ENCODE assay signal across 11 cellular contexts in genomic region chr14:20472566-20473206, GRCh38. TPM values are rescaled to one million over a fixed set of nuclear protein-coding genes. Genes with fewer than 3 reads are reported as not detected.
DNase-seq lines count a peak whose midpoint lies in the region; ATAC-seq lines count a peak whose summit lies in the region.
"Had no signal": no experiment of that assay in that cellular context is flagged by ENCODE, and none has a peak within 500 bp of the region (broad histone marks: within the 10 kb centered on the region; RNA-seq: fewer than 3 reads in every experiment).

No MANE protein-coding gene starts in this region.

- no peak for DNase-seq in T-helper 1 cell
- no peak for DNase-seq in naive thymus-derived CD8-positive, alpha-beta T cell
- DNase-seq in DMS53 (lab: John Stamatoyannopoulos, UW) = no peak
- DNase-seq: H7, mucosa of descending colon, NCI-H510A had no signal

- no peaks in the 10 kb centered on the region for H3K9me3 Mint-ChIP-seq in T-helper 1 cell treated with Interleukin-12 subunit alpha and Interleukin-12 subunit beta and Interleukin-4 antibody, amounts not matched to agents 30 μg/mL and 1 μg/mL, for 36 hours
- no peaks in the 10 kb centered on the region for H3K9me3 Mint-ChIP-seq in activated T-helper 17 cell treated with anti-CD3 and anti-CD28 coated beads, Interleukin-2, amount 50 U/mL, for 72 hours
- no peaks in the 10 kb centered on the region for H3K9me3 Mint-ChIP-seq in naive thymus-derived CD8-positive, alpha-beta T cell

- peak overlapping the region; percentile 50 for H3K27ac Mint-ChIP-seq in T-helper 1 cell treated with Interleukin-12 subunit alpha and Interleukin-12 subunit beta and Interleukin-4 antibody, amounts not matched to agents 30 μg/mL and 1 μg/mL, for 36 hours
- peak overlapping the region; percentile 61 for H3K27ac Mint-ChIP-seq in activated T-helper 17 cell treated with anti-CD3 and anti-CD28 coated beads, Interleukin-2, amount 50 U/mL, for 72 hours
- peak overlapping the region; percentile 41 to 98 (median 83) for H3K27ac Mint-ChIP-seq in naive thymus-derived CD8-positive, alpha-beta T cell

- POLR2A ChIA-PET in naive thymus-derived CD8-positive, alpha-beta T cell (lab: Charles Lee) = interaction anchor here (1.5 to 4.7 kb wide), 2 partner anchors 11 to 18 kb away, joined by 6 to 63 read pairs; partner anchors contain the start of genes APEX1, OSGEP and PIP4P1

- peak overlapping the region; percentile 39 for H3K4me3 Mint-ChIP-seq in T-helper 1 cell treated with Interleukin-12 subunit alpha and Interleukin-12 subunit beta and Interleukin-4 antibody, amounts not matched to agents 30 μg/mL and 1 μg/mL, for 36 hours
- peak overlapping the region; percentile 93 for H3K4me3 Mint-ChIP-seq in activated T-helper 17 cell treated with anti-CD3 and anti-CD28 coated beads, Interleukin-2, amount 50 U/mL, for 72 hours
- peak overlapping the region; percentile 57 to 99 (median 78) for H3K4me3 Mint-ChIP-seq in naive thymus-derived CD8-positive, alpha-beta T cell

- no peak for ATAC-seq in activated T-helper 17 cell treated with anti-CD3 and anti-CD28 coated beads, Interleukin-2, amount 50 U/mL, for 72 hours (replicated peaks)
- ATAC-seq in naive thymus-derived CD8-positive, alpha-beta T cell = no peak
- no peak for ATAC-seq in HG02678 (IDR thresholded peaks at IDR 0.05; ENCODE audit: unreplicated experiment)
- ATAC-seq: mucosa of descending colon had no signal

- H3K36me3 Mint-ChIP-seq in T-helper 1 cell treated with Interleukin-12 subunit alpha and Interleukin-12 subunit beta and Interleukin-4 antibody, amounts not matched to agents 30 μg/mL and 1 μg/mL, for 36 hours (ENCODE audit: low read depth) = peaks cover 56% of the 10 kb centered on the region
- peaks cover 85% of the 10 kb centered on the region for H3K36me3 Mint-ChIP-seq in activated T-helper 17 cell treated with anti-CD3 and anti-CD28 coated beads, Interleukin-2, amount 50 U/mL, for 72 hours (ENCODE audit: low read depth)
- peaks cover 12 to 56% (median 39%) of the 10 kb centered on the region in 3 donors for H3K36me3 Mint-ChIP-seq in naive thymus-derived CD8-positive, alpha-beta T cell

- peaks cover 50% of the 10 kb centered on the region for H3K4me1 Mint-ChIP-seq in T-helper 1 cell treated with Interleukin-12 subunit alpha and Interleukin-12 subunit beta and Interleukin-4 antibody, amounts not matched to agents 30 μg/mL and 1 μg/mL, for 36 hours (ENCODE audit: low read depth)
- peaks cover 58% of the 10 kb centered on the region for H3K4me1 Mint-ChIP-seq in activated T-helper 17 cell treated with anti-CD3 and anti-CD28 coated beads, Interleukin-2, amount 50 U/mL, for 72 hours
- peaks cover 49 to 82% (median 79%) of the 10 kb centered on the region in 4 donors for H3K4me1 Mint-ChIP-seq in naive thymus-derived CD8-positive, alpha-beta T cell

- H3K27me3 Mint-ChIP-seq in T-helper 1 cell treated with Interleukin-12 subunit alpha and Interleukin-12 subunit beta and Interleukin-4 antibody, amounts not matched to agents 30 μg/mL and 1 μg/mL, for 36 hours (ENCODE audit: low read depth) = peaks cover 6% of the 10 kb centered on the region
- H3K27me3 Mint-ChIP-seq in activated T-helper 17 cell treated with anti-CD3 and anti-CD28 coated beads, Interleukin-2, amount 50 U/mL, for 72 hours = no peaks in the 10 kb centered on the region
- H3K27me3 Mint-ChIP-seq in naive thymus-derived CD8-positive, alpha-beta T cell = no peaks in the 10 kb centered on the region

RNA-seq across cellular contexts. Expression of gene PNP, which starts 3.5 kb away (rescaled TPM):
- 100 to 1,000 TPM; 135 to 231 TPM for total RNA-seq in activated T-helper 17 cell treated with anti-CD3 and anti-CD28 coated beads, Interleukin-2, amount 50 U/mL, for 72 hours
- 10 to 100 TPM; 64.6 to 65.7 TPM for total RNA-seq in naive thymus-derived CD8-positive, alpha-beta T cell
- 10 to 100 TPM; 32.2 to 57.9 (median 40.6) TPM for polyA plus RNA-seq in naive thymus-derived CD8-positive, alpha-beta T cell

RNA-seq across cellular contexts. Expression of gene PIP4P1, which starts 11.5 kb away (rescaled TPM):
- total RNA-seq in activated T-helper 17 cell treated with anti-CD3 and anti-CD28 coated beads, Interleukin-2, amount 50 U/mL, for 72 hours = 10 to 100 TPM; 23.1 to 27.4 TPM
- 10 to 100 TPM; 74.2 to 76.1 TPM for total RNA-seq in naive thymus-derived CD8-positive, alpha-beta T cell
- polyA plus RNA-seq in naive thymus-derived CD8-positive, alpha-beta T cell = 10 to 100 TPM; 21.0 to 31.1 (median 21.3) TPM

RNA-seq across cellular contexts. Expression of gene APEX1, which starts 17.7 kb away (rescaled TPM):
- total RNA-seq in activated T-helper 17 cell treated with anti-CD3 and anti-CD28 coated beads, Interleukin-2, amount 50 U/mL, for 72 hours = 100 to 1,000 TPM; 151 to 224 TPM
- total RNA-seq in naive thymus-derived CD8-positive, alpha-beta T cell = 100 to 1,000 TPM; 137 to 144 TPM
- 100 to 1,000 TPM; 125 to 176 (median 148) TPM for polyA plus RNA-seq in naive thymus-derived CD8-positive, alpha-beta T cell

RNA-seq across cellular contexts. Expression of gene OSGEP, which starts 18.1 kb away (rescaled TPM):
- 10 to 100 TPM; 40.5 to 42.3 TPM for total RNA-seq in activated T-helper 17 cell treated with anti-CD3 and anti-CD28 coated beads, Interleukin-2, amount 50 U/mL, for 72 hours
- 10 to 100 TPM; 82.5 to 89.2 TPM for total RNA-seq in naive thymus-derived CD8-positive, alpha-beta T cell
- 10 to 100 TPM; 38.8 to 43.3 (median 42.0) TPM for polyA plus RNA-seq in naive thymus-derived CD8-positive, alpha-beta T cell

RNA-seq across cellular contexts. Expression of gene RNASE10, which starts 32.7 kb away (rescaled TPM):
- under 1 TPM in 1 of 2 donors, not detected in 1; 0.45 TPM for total RNA-seq in activated T-helper 17 cell treated with anti-CD3 and anti-CD28 coated beads, Interleukin-2, amount 50 U/mL, for 72 hours
- total RNA-seq in naive thymus-derived CD8-positive, alpha-beta T cell = under 1 TPM; 0.77 to 0.83 TPM
- polyA plus RNA-seq in naive thymus-derived CD8-positive, alpha-beta T cell = under 1 TPM in 1 of 3 donors, not detected in 2; 0.19 TPM
- total RNA-seq: H7, right atrium auricular region, thoracic aorta had no signal

Comparison
In these comparisons a context has a peak if more than half of its experiments do, and no peak if none do; other contexts are left out.
1. H3K4me3 Mint-ChIP-seq: peak in every context shown above with its lines; median percentile 93 in activated T-helper 17 cell treated with anti-CD3 and anti-CD28 coated beads, Interleukin-2, amount 50 U/mL, for 72 hours; 78 in naive thymus-derived CD8-positive, alpha-beta T cell; 39 in T-helper 1 cell treated with Interleukin-12 subunit alpha and Interleukin-12 subunit beta and Interleukin-4 antibody, amounts not matched to agents 30 μg/mL and 1 μg/mL, for 36 hours.